18 cellular contexts compared by ENCODE assay signal in the genomic region with DNA sequence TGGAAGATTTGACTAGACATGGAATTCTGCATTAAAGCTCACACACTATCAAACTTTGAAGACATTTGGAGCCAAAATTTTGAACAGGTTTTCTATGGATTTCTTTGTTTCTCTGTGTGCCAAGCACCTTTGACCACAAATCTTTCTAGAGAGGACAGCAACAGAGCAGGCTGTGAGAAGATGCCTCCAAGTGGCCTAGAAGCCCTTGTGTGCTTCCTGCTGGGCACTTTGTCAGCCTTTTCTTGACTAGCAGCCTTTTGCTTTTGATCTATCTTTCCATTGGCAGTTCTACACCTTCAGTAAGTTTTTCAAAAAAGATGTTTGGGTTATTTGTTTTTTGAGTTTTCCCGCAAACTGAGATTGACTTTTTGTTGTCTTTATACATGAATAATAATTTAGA.
DNase-seq lines count a peak whose midpoint lies in the region; ATAC-seq and TF ChIP-seq lines count a peak whose summit lies in the region.
"Had no signal": no experiment of that assay in that cellular context is flagged by ENCODE, and none has a peak within 500 bp of the region (broad histone marks: within the 10 kb centered on the region; RNA-seq: fewer than 3 reads in every experiment).

No MANE protein-coding gene starts in this region.

- DNase-seq in endodermal cell (no peak), medulla oblongata (ENCODE audit: extremely low spot score) (peak; percentile 40), right lobe of liver (no peak), hepatic stellate cell (ENCODE audit: low spot score) (no peak)
- DNase-seq in activated CD8-positive, alpha-beta T cell treated with anti-CD3 and anti-CD28 coated beads, Interleukin-2, amount 10 ng/mL, durations not matched to agents 7 days and 5 days, result no peak
- DNase-seq: Caco-2; CD4-positive, CD25-positive, alpha-beta regulatory T cell; CD8-positive, alpha-beta T cell; DMS153; DND-41; GDM1 had no signal

- TF ChIP-seq CTCF in HEK293 (tag by site-specific recombination; IDR thresholded peaks at IDR 0.05) (no peak), endodermal cell (conservative IDR thresholded peaks at IDR 0.05) (peak; percentile 38), right lobe of liver (IDR thresholded peaks at IDR 0.05) (no peak)

- H3K27me3 Mint-ChIP-seq in endodermal cell (ENCODE audit: insufficient read depth), result no peaks in the 10 kb centered on the region
- peaks cover 6% of the 10 kb centered on the region for H3K27me3 Mint-ChIP-seq in activated CD8-positive, alpha-beta T cell treated with anti-CD3 and anti-CD28 coated beads, Interleukin-2, amount 10 ng/mL, durations not matched to agents 7 days and 5 days (ENCODE audit: low read depth)
- H3K27me3 Mint-ChIP-seq: B cell; CD4-positive, CD25-positive, alpha-beta regulatory T cell had no signal

- no peak overlapping the region for H3K27ac Mint-ChIP-seq in endodermal cell
- no peak overlapping the region for H3K27ac Mint-ChIP-seq in activated CD8-positive, alpha-beta T cell treated with anti-CD3 and anti-CD28 coated beads, Interleukin-2, amount 10 ng/mL, durations not matched to agents 7 days and 5 days
- H3K27ac Mint-ChIP-seq: B cell; CD4-positive, CD25-positive, alpha-beta regulatory T cell; CD8-positive, alpha-beta T cell had no signal

- no peak overlapping the region for H3K4me3 Mint-ChIP-seq in endodermal cell
- no peak overlapping the region for H3K4me3 Mint-ChIP-seq in activated CD8-positive, alpha-beta T cell treated with anti-CD3 and anti-CD28 coated beads, Interleukin-2, amount 10 ng/mL, durations not matched to agents 7 days and 5 days
- H3K4me3 Mint-ChIP-seq: B cell; CD4-positive, CD25-positive, alpha-beta regulatory T cell; CD8-positive, alpha-beta T cell had no signal

- intact Hi-C loops in right lobe of liver (cut with DNase I), result no loop called here

- ATAC-seq in right lobe of liver (no peak), GM18867 (IDR thresholded peaks at IDR 0.05; ENCODE audit: unreplicated experiment) (no peak)
- ATAC-seq in activated CD8-positive, alpha-beta T cell treated with anti-CD3 and anti-CD28 coated beads, Interleukin-2, amount 10 ng/mL, durations not matched to agents 7 days and 5 days, result no peak
- ATAC-seq: CD8-positive, alpha-beta T cell; GM12878 had no signal

- H3K36me3 ChIP-seq in HEK293 (ENCODE audit: control insufficient read depth in 2 of 2, insufficient read depth in 1 of 2, low read length in 2 of 2) (no peaks in the 10 kb centered on the region), endodermal cell (ENCODE audit: control insufficient read depth, insufficient read depth, low read length) (no peaks in the 10 kb centered on the region), right lobe of liver (no peaks in the 10 kb centered on the region)
- H3K36me3 ChIP-seq: BLaER1, HAP-1 had no signal

- no peak overlapping the region for H3K9ac ChIP-seq in endodermal cell (ENCODE audit: extremely low read depth, low read length, poor library complexity, severe bottlenecking)
- H3K9ac ChIP-seq: BLaER1 had no signal

- WGBS in endodermal cell (ENCODE audit: insufficient coverage in 1 of 2, insufficient read length in 1 of 2), 2 experiments, result no CpG with 5 or more reads among the region's 1 CpG
- WGBS in right lobe of liver (ENCODE audit: insufficient coverage, low coverage, low lambda C conversion rate, missing lambda C conversion rate), result 94% methylated on average over 1 of the region's 1 CpG

- no peak overlapping the region for H3K27ac ChIP-seq in HEK293 (ENCODE audit: extremely low read depth, low read depth, low read length)
- H3K27ac ChIP-seq in endodermal cell (ENCODE audit: low read depth, low read length), result no peak overlapping the region
- no peak overlapping the region for H3K27ac ChIP-seq in right lobe of liver
- H3K27ac ChIP-seq: BLaER1, C4-2B had no signal

- H3K9me3 Mint-ChIP-seq in endodermal cell, result no peaks in the 10 kb centered on the region
- no peaks in the 10 kb centered on the region for H3K9me3 Mint-ChIP-seq in activated CD8-positive, alpha-beta T cell treated with anti-CD3 and anti-CD28 coated beads, Interleukin-2, amount 10 ng/mL, durations not matched to agents 7 days and 5 days (ENCODE audit: insufficient read depth)
- H3K9me3 Mint-ChIP-seq: CD4-positive, CD25-positive, alpha-beta regulatory T cell; CD8-positive, alpha-beta T cell had no signal

- peaks cover 23% of the 10 kb centered on the region for H3K4me1 Mint-ChIP-seq in endodermal cell
- no peaks in the 10 kb centered on the region for H3K4me1 Mint-ChIP-seq in activated CD8-positive, alpha-beta T cell treated with anti-CD3 and anti-CD28 coated beads, Interleukin-2, amount 10 ng/mL, durations not matched to agents 7 days and 5 days (ENCODE audit: low read depth)
- H3K4me1 Mint-ChIP-seq: B cell had no signal

- H3K36me3 Mint-ChIP-seq in endodermal cell (ENCODE audit: low read depth), result peaks cover 3% of the 10 kb centered on the region
- H3K36me3 Mint-ChIP-seq in activated CD8-positive, alpha-beta T cell treated with anti-CD3 and anti-CD28 coated beads, Interleukin-2, amount 10 ng/mL, durations not matched to agents 7 days and 5 days (ENCODE audit: low read depth), result no peaks in the 10 kb centered on the region
- H3K36me3 Mint-ChIP-seq: CD8-positive, alpha-beta T cell had no signal

- no peaks in the 10 kb centered on the region for H3K4me1 ChIP-seq in HEK293 (ENCODE audit: control insufficient read depth, insufficient read depth, low read length)
- no peaks in the 10 kb centered on the region for H3K4me1 ChIP-seq in endodermal cell (ENCODE audit: control insufficient read depth, insufficient read depth, low read length)
- H3K4me1 ChIP-seq in right lobe of liver, result no peaks in the 10 kb centered on the region
- H3K4me1 ChIP-seq: BLaER1, Caco-2, HAP-1 had no signal

- H3K27me3 ChIP-seq in endodermal cell (ENCODE audit: control insufficient read depth, insufficient read depth, low read length, poor library complexity, severe bottlenecking) (no peaks in the 10 kb centered on the region), right lobe of liver (no peaks in the 10 kb centered on the region)
- H3K27me3 ChIP-seq: BLaER1 had no signal

- CTCF ChIA-PET in HEK293 (lab: Yijun Ruan, JAX), result no interaction called here
- CTCF ChIA-PET in activated CD8-positive, alpha-beta T cell treated with anti-CD3 and anti-CD28 coated beads, Interleukin-2, amount 10 ng/mL, durations not matched to agents 7 days and 5 days (lab: Charles Lee), result no interaction called here

- H3K9me3 ChIP-seq in HEK293 (ENCODE audit: control insufficient read depth, insufficient read depth, low read depth, low read length), result no peaks in the 10 kb centered on the region
- H3K9me3 ChIP-seq in endodermal cell (ENCODE audit: control insufficient read depth, low read length), result no peaks in the 10 kb centered on the region
- no peaks in the 10 kb centered on the region for H3K9me3 ChIP-seq in right lobe of liver
- H3K9me3 ChIP-seq: BLaER1, Caco-2, HAP-1 had no signal

- no peak overlapping the region for H3K4me3 ChIP-seq in HEK293 (ENCODE audit: low read depth, low read length)
- no peak overlapping the region for H3K4me3 ChIP-seq in endodermal cell (ENCODE audit: low read length)
- H3K4me3 ChIP-seq in right lobe of liver, result no peak overlapping the region
- H3K4me3 ChIP-seq: BLaER1, GM12878, HAP-1 had no signal

- no peak for TF ChIP-seq POLR2A in right lobe of liver (IDR thresholded peaks at IDR 0.05)

- POLR2A ChIA-PET in HEK293 (lab: Yijun Ruan, JAX), result no interaction called here
- POLR2A ChIA-PET in activated CD8-positive, alpha-beta T cell treated with anti-CD3 and anti-CD28 coated beads, Interleukin-2, amount 10 ng/mL, durations not matched to agents 7 days and 5 days (lab: Charles Lee), result no interaction called here

TF ChIP-seq in HEK293, 187 proteins besides CTCF, POLR2A, EP300 and RAD21:
- TF ChIP-seq MZF1 (tag by site-specific recombination; IDR thresholded peaks at IDR 0.05; ENCODE audit: borderline replicate concordance), result no peak
- TF ChIP-seq ZNF768 (tag by site-specific recombination; IDR thresholded peaks at IDR 0.05), result no peak
- no peak for TF ChIP-seq ZBTB21 (tag by site-specific recombination; IDR thresholded peaks at IDR 0.05)
- peak; percentile 40; the same call in 1 of the 2 replicates for TF ChIP-seq FEZF1 (tag by site-specific recombination; IDR thresholded peaks at IDR 0.05)
- TF ChIP-seq, protein P1, sequence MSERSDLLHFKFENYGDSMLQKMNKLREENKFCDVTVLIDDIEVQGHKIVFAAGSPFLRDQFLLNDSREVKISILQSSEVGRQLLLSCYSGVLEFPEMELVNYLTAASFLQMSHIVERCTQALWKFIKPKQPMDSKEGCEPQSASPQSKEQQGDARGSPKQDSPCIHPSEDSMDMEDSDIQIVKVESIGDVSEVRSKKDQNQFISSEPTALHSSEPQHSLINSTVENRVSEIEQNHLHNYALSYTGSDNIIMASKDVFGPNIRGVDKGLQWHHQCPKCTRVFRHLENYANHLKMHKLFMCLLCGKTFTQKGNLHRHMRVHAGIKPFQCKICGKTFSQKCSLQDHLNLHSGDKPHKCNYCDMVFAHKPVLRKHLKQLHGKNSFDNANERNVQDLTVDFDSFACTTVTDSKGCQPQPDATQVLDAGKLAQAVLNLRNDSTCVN (tag by site-specific recombination; optimal IDR thresholded peaks at IDR 0.05), result no peak
